Comparison of ENCODE assay signal across 33 cellular contexts in the genomic region with DNA sequence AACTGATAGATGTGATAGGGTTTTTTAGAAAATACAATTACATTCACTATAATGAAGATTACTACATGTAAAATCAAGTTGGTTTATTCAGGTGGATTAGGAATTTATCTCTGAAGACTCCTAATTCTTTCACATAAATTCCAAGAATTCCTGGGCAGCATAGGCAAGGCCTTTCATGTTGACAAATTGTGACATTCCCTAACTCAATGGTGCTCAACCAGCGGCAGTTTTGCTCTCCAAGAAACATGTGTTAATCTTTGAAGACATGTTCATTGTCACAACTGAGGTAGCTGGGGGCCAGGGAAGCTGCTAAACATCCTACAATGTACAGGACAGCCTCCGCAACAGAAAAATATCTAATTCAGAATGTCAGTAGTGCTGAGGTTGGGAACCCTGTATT. TPM values are rescaled to one million over a fixed set of nuclear protein-coding genes. Genes with fewer than 3 reads are reported as not detected.
A peak's percentile ranks its signal among the peaks of the same experiment; 100 is the strongest.
DNase-seq lines count a peak whose midpoint lies in the region; ATAC-seq, FAIRE-seq and TF ChIP-seq lines count a peak whose summit lies in the region.
"Had no signal": no experiment of that assay in that cellular context is flagged by ENCODE, and none has a peak within 500 bp of the region (broad histone marks: within the 10 kb centered on the region; RNA-seq: fewer than 3 reads in every experiment).

No MANE protein-coding gene starts in this region.

- H4K5ac ChIP-seq in H9 (ENCODE audit: insufficient read length, low read depth, low read length) (no peak overlapping the region), H1 (ENCODE audit: insufficient read length, low read depth, low read length) (no peak overlapping the region)

- H3K79me2 ChIP-seq in H9 (ENCODE audit: insufficient read depth, low read length) (no peaks in the 10 kb centered on the region), H1 (ENCODE audit: control insufficient read depth in 1 of 2, insufficient read depth in 2 of 2, low read length in 2 of 2) (no peaks in the 10 kb centered on the region)
- H3K79me2 ChIP-seq: parathyroid adenoma had no signal

- DNase-seq in H9 (peak; percentile 29), H1 (ENCODE audit: low read depth in 1 of 2, low spot score in 2 of 2) (no peak), left lung (no peak), upper lobe of right lung (no peak), CD14-positive monocyte (ENCODE audit: low spot score) (no peak), Right ventricle myocardium inferior (ENCODE audit: missing footprints) (no peak)
- DNase-seq: activated CD4-positive, alpha-beta T cell treated with anti-CD3 and anti-CD28 coated beads for 1 hour; activated CD8-positive, alpha-beta T cell treated with anti-CD3 and anti-CD28 coated beads, Interleukin-2, amount 10 ng/mL, durations not matched to agents 7 days and 5 days; activated naive CD4-positive, alpha-beta T cell treated with anti-CD3 and anti-CD28 coated beads for 36 hours; body of pancreas; dermis blood vessel endothelial cell; DMS79; GM23248; head of caudate nucleus; left cardiac atrium; mammary epithelial cell; MG63; NCI-H2029 treated with DMSO at 0.1 percent for 48 hours; NCI-H2227 treated with DMSO at 0.1 percent for 48 hours; NCI-H526 treated with DMSO at 0.1 percent for 48 hours; right cardiac atrium; Right ventricle myocardium superior; stimulated activated CD4-positive, alpha-beta T cell treated with anti-CD3 and anti-CD28 coated beads, Interleukin-12 subunit alpha, Interleukin-12 subunit beta, amount 100 ng/mL, for 4 hours; stimulated activated CD4-positive, alpha-beta T cell treated with anti-CD3 and anti-CD28 coated beads, Interleukin-4, amount 100 ng/mL, for 1 hour had no signal

- H2AFZ ChIP-seq in H9 (ENCODE audit: low read length) (no peak overlapping the region), H1 (ENCODE audit: low read length) (no peak overlapping the region)
- H2AFZ ChIP-seq: GM23248, parathyroid adenoma had no signal

- H3K27me3 Mint-ChIP-seq in H9 (ENCODE audit: low read depth) (no peaks in the 10 kb centered on the region), CD14-positive monocyte (ENCODE audit: low read depth in 3 of 3) (peaks cover 0 to 2% (median 0%) of the 10 kb centered on the region in 3 donors)
- H3K27me3 Mint-ChIP-seq: central memory CD8-positive, alpha-beta T cell had no signal

- H4K91ac ChIP-seq in H9 (ENCODE audit: insufficient read length, low read depth, low read length): no peak overlapping the region
- H4K91ac ChIP-seq in H1 (replicated peaks; ENCODE audit: insufficient read length, low read length): no peak overlapping the region

- intact Hi-C loops in left lung (cut with DNase I) (no loop called here), upper lobe of right lung (cut with DNase I) (no loop called here), CD14-positive monocyte (cut with micrococcal nuclease) (no loop called here), Right ventricle myocardium inferior (cut with DNase I) (no loop called here)

- H3K4ac ChIP-seq in H9 (ENCODE audit: low read depth, low read length) (no peak overlapping the region), H1 (replicated peaks; ENCODE audit: insufficient read length, low read depth, low read length) (no peak overlapping the region)

- no peak overlapping the region for H3K4me3 ChIP-seq in H1 (ENCODE audit: extremely low read depth in 1 of 4, insufficient read depth in 2 of 4, low read depth in 3 of 4, low read length in 4 of 4)
- H3K4me3 ChIP-seq in left lung: no peak overlapping the region
- H3K4me3 ChIP-seq in upper lobe of right lung: no peak overlapping the region
- H3K4me3 ChIP-seq: body of pancreas, GM23248, MG63, tibial nerve had no signal

- H3K4me3 Mint-ChIP-seq in H9 (no peak overlapping the region), CD14-positive monocyte (no peak overlapping the region)
- H3K4me3 Mint-ChIP-seq: activated CD8-positive, alpha-beta T cell treated with anti-CD3 and anti-CD28 coated beads, Interleukin-2, amount 10 ng/mL, durations not matched to agents 7 days and 5 days; activated naive CD4-positive, alpha-beta T cell treated with anti-CD3 and anti-CD28 coated beads for 36 hours; central memory CD8-positive, alpha-beta T cell; neural crest cell had no signal

- no peak overlapping the region for H3K14ac ChIP-seq in H9 (ENCODE audit: insufficient read depth, low read length)
- H3K14ac ChIP-seq in H1 (ENCODE audit: insufficient read length): no peak overlapping the region

- CTCF ChIA-PET in H1 (lab: Charles Lee; ENCODE audit: partially characterized antibody): interaction anchor here (0.6 kb wide), 1 partner anchor 39 kb away, joined by 3 read pairs; no protein-coding TSS in a partner anchor

- no peak for FAIRE-seq in H1 (lab: Jason Lieb, UNC)

- H4K20me1 ChIP-seq in H9 (ENCODE audit: control insufficient read depth, insufficient read depth, insufficient read length) (no peaks in the 10 kb centered on the region), H1 (replicated peaks in 1 of 2; ENCODE audit: control insufficient read depth in 1 of 2, insufficient read depth in 2 of 2, low read length in 2 of 2) (no peaks in the 10 kb centered on the region)

- no peak overlapping the region for H2AK5ac ChIP-seq in H9 (ENCODE audit: insufficient read length, low read length)
- no peak overlapping the region for H2AK5ac ChIP-seq in H1 (ENCODE audit: low read depth, low read length)

- TF ChIP-seq CTCF in H9 (conservative IDR thresholded peaks at IDR 0.05) (no peak), H1 (IDR thresholded peaks at IDR 0.05; ENCODE audit: control extremely low read depth in 1 of 3, insufficient read depth in 1 of 3, low read depth in 1 of 3, low read length in 3 of 3) (no peak), left lung (IDR thresholded peaks at IDR 0.05) (no peak), upper lobe of right lung (IDR thresholded peaks at IDR 0.05) (no peak), CD14-positive monocyte (IDR thresholded peaks at IDR 0.05) (no peak)

- H3K79me1 ChIP-seq in H9 (ENCODE audit: insufficient read depth, low read depth, low read length, poor library complexity, severe bottlenecking): no peaks in the 10 kb centered on the region
- H3K79me1 ChIP-seq in H1 (ENCODE audit: low read depth, low read length): no peaks in the 10 kb centered on the region

- no peak overlapping the region for H3K27ac ChIP-seq in H9 (ENCODE audit: insufficient read length, low read depth, low read length)
- H3K27ac ChIP-seq in H1 (ENCODE audit: low read depth, low read length): no peak overlapping the region
- H3K27ac ChIP-seq in left lung: no peak overlapping the region
- H3K27ac ChIP-seq in upper lobe of right lung: no peak overlapping the region
- H3K27ac ChIP-seq: body of pancreas, C4-2B, GM23248, KMS-11, parathyroid adenoma, tibial nerve had no signal

- no peak overlapping the region for H2BK15ac ChIP-seq in H9 (ENCODE audit: low read depth, low read length)
- no peak overlapping the region for H2BK15ac ChIP-seq in H1 (ENCODE audit: low read length)

- POLR2A ChIA-PET in H1 (lab: Charles Lee; ENCODE audit: partially characterized antibody): no interaction called here

- TF ChIP-seq POLR2A in H1 (IDR thresholded peaks at IDR 0.05; ENCODE audit: control extremely low read depth in 1 of 2, low read depth in 2 of 2, low read length in 2 of 2): no peak

- H3K9ac ChIP-seq in H9 (ENCODE audit: extremely low read depth, insufficient read length, low read length) (no peak overlapping the region), H1 (replicated peaks in 1 of 4; ENCODE audit: extremely low read depth in 1 of 4, low read depth in 3 of 4, low read length in 3 of 4) (no peak overlapping the region)
- H3K9ac ChIP-seq: GM23248, KMS-11, parathyroid adenoma had no signal

- H2BK5ac ChIP-seq in H9 (ENCODE audit: insufficient read length, low read length) (no peak overlapping the region), H1 (ENCODE audit: low read depth, low read length) (no peak overlapping the region)

- H3K23ac ChIP-seq in H9 (ENCODE audit: insufficient read length, low read depth, low read length): no peak overlapping the region
- H3K23ac ChIP-seq in H1 (ENCODE audit: insufficient read length): no peak overlapping the region

- H3K4me1 Mint-ChIP-seq in H9 (peaks cover 9 to 15% of the 10 kb centered on the region in 2 experiments), CD14-positive monocyte (no peaks in the 10 kb centered on the region)
- H3K4me1 Mint-ChIP-seq: central memory CD8-positive, alpha-beta T cell; neural crest cell had no signal

- H3K27me3 ChIP-seq in H9 (ENCODE audit: insufficient read depth, low read length) (no peaks in the 10 kb centered on the region), H1 (replicated peaks in 1 of 4; ENCODE audit: control insufficient read depth in 3 of 4, extremely low read depth in 1 of 4, insufficient read depth in 3 of 4, low read length in 3 of 4) (no peaks in the 10 kb centered on the region), left lung (no peaks in the 10 kb centered on the region), upper lobe of right lung (no peaks in the 10 kb centered on the region)
- H3K27me3 ChIP-seq: body of pancreas, MG63, tibial nerve had no signal

- H3K36me3 Mint-ChIP-seq in H9 (ENCODE audit: insufficient read depth in 1 of 3, low read depth in 3 of 3) (no peaks in the 10 kb centered on the region), CD14-positive monocyte (no peaks in the 10 kb centered on the region)

- H3K23me2 ChIP-seq in H9 (ENCODE audit: insufficient read length, low read depth, low read length, poor library complexity, severe bottlenecking): no peaks in the 10 kb centered on the region
- H3K23me2 ChIP-seq in H1 (ENCODE audit: low read depth, low read length): no peaks in the 10 kb centered on the region

- ATAC-seq in left lung: peak; percentile 57
- peak; percentile 59 for ATAC-seq in upper lobe of right lung
- no peak for ATAC-seq in Right ventricle myocardium inferior
- ATAC-seq in HG02840 (IDR thresholded peaks at IDR 0.05; ENCODE audit: low FRiP score, unreplicated experiment): no peak
- ATAC-seq: activated CD8-positive, alpha-beta T cell treated with anti-CD3 and anti-CD28 coated beads, Interleukin-2, amount 10 ng/mL, durations not matched to agents 7 days and 5 days; body of pancreas; esophagus mucosa; left cardiac atrium; right cardiac atrium had no signal

- H3K4me1 ChIP-seq in H9 (ENCODE audit: insufficient read depth, low read length) (no peaks in the 10 kb centered on the region), H1 (replicated peaks in 1 of 4; ENCODE audit: control insufficient read depth in 3 of 4, insufficient read depth in 4 of 4, low read length in 3 of 4) (peaks cover 0 to 4% (median 0%) of the 10 kb centered on the region in 4 experiments; a peak in 1 of 7 replicates), left lung (no peaks in the 10 kb centered on the region), upper lobe of right lung (peaks cover 2% of the 10 kb centered on the region)
- H3K4me1 ChIP-seq: body of pancreas, parathyroid adenoma, tibial nerve had no signal

- H3K36me3 ChIP-seq in H1 (ENCODE audit: control insufficient read depth in 2 of 4, insufficient read depth in 4 of 4, low read length in 3 of 4) (no peaks in the 10 kb centered on the region), left lung (no peaks in the 10 kb centered on the region), upper lobe of right lung (no peaks in the 10 kb centered on the region)
- H3K36me3 ChIP-seq: tibial nerve had no signal

- no peaks in the 10 kb centered on the region for H3K9me3 Mint-ChIP-seq in H9
- H3K9me3 Mint-ChIP-seq in CD14-positive monocyte: no peaks in the 10 kb centered on the region
- H3K9me3 Mint-ChIP-seq: activated naive CD4-positive, alpha-beta T cell treated with anti-CD3 and anti-CD28 coated beads for 36 hours; neural crest cell had no signal

- no CpG with 5 or more reads among the region's 2 CpGs for WGBS in H9 (ENCODE audit: extremely low coverage, insufficient read length, low lambda C conversion rate)
- 79% methylated on average over 2 of the region's 2 CpGs; no CpG with 5 or more reads in 1 of the 2 experiments for WGBS in H1 (ENCODE audit: extremely low coverage in 1 of 2, insufficient coverage in 1 of 2, insufficient read length in 1 of 2, insufficient replicate concordance in 2 of 2, low coverage in 1 of 2, low lambda C conversion rate in 2 of 2, missing lambda C conversion rate in 1 of 2), 2 experiments

- no peaks in the 10 kb centered on the region for H3K9me3 ChIP-seq in H9 (ENCODE audit: control insufficient read depth, low read depth, low read length)
- H3K9me3 ChIP-seq in H1 (ENCODE audit: insufficient read depth in 2 of 2, low read depth in 1 of 2, low read length in 1 of 2): no peaks in the 10 kb centered on the region
- H3K9me3 ChIP-seq in left lung: peaks cover 0 to 7% of the 10 kb centered on the region in 2 donors
- no peaks in the 10 kb centered on the region for H3K9me3 ChIP-seq in upper lobe of right lung
- H3K9me3 ChIP-seq: body of pancreas, MG63, tibial nerve had no signal

- no peak overlapping the region for H2BK20ac ChIP-seq in H9 (ENCODE audit: low read depth, low read length, poor library complexity, severe bottlenecking)
- H2BK20ac ChIP-seq in H1 (ENCODE audit: low read length): no peak overlapping the region

- H3K4me2 ChIP-seq in H9 (ENCODE audit: insufficient read depth, insufficient read length, low read length) (no peak overlapping the region), H1 (ENCODE audit: insufficient read depth in 1 of 2, low read depth in 2 of 2, low read length in 2 of 2) (no peak overlapping the region)
- H3K4me2 ChIP-seq: KMS-11 had no signal

- H4K8ac ChIP-seq in H9 (replicated peaks; ENCODE audit: insufficient read length, low read depth, low read length) (no peak overlapping the region), H1 (ENCODE audit: extremely low read depth, insufficient read depth, low read length) (no peak overlapping the region)

- no peak overlapping the region for H3K56ac ChIP-seq in H9 (ENCODE audit: insufficient read length, low read depth, low read length)
- no peak overlapping the region for H3K56ac ChIP-seq in H1 (replicated peaks; ENCODE audit: insufficient read length, low read depth, low read length)

- H3T11ph ChIP-seq in H9 (ENCODE audit: low read length): no peak overlapping the region

- no peak for TF ChIP-seq EP300 in H1 (IDR thresholded peaks at IDR 0.05; ENCODE audit: borderline replicate concordance in 1 of 2, low read depth in 2 of 2, low read length in 2 of 2)

- H3K18ac ChIP-seq in H9 (ENCODE audit: insufficient read length, low read depth, low read length) (no peak overlapping the region), H1 (ENCODE audit: extremely low read depth, low read length) (no peak overlapping the region)

- no peak for TF ChIP-seq RAD21 in H1 (IDR thresholded peaks at IDR 0.05 in 1 of 2, conservative IDR thresholded peaks at IDR 0.05 in 1 of 2; ENCODE audit: low read depth in 2 of 2, low read length in 2 of 2)

- H2BK120ac ChIP-seq in H9 (ENCODE audit: low read depth, low read length, poor library complexity, severe bottlenecking) (no peak overlapping the region), H1 (replicated peaks; ENCODE audit: low read depth, low read length) (no peak overlapping the region)

- H2BK12ac ChIP-seq in H9 (ENCODE audit: insufficient read length, low read depth, low read length): no peak overlapping the region
- H2BK12ac ChIP-seq in H1 (ENCODE audit: low read depth, low read length): no peak overlapping the region

- H3K27ac Mint-ChIP-seq in H9 (no peak overlapping the region), CD14-positive monocyte (no peak overlapping the region)
- H3K27ac Mint-ChIP-seq: activated CD8-positive, alpha-beta T cell treated with anti-CD3 and anti-CD28 coated beads, Interleukin-2, amount 10 ng/mL, durations not matched to agents 7 days and 5 days; activated naive CD4-positive, alpha-beta T cell treated with anti-CD3 and anti-CD28 coated beads for 36 hours had no signal

RNA-seq across cellular contexts. Expression of a gene that starts 46.3 kb away (rescaled TPM):
- total RNA-seq in H9 (2021) (not detected in 2 replicates), left lung (1 to 10 TPM in 1 of 2 donors, under 1 TPM in 1; 0.79 to 1.1 TPM), upper lobe of right lung (9.8 TPM), Right ventricle myocardium inferior (0.70 TPM)
- total RNA-seq in H1 (2021; fragmentation: NEBNext Ultra II Directional; extraction: Animal tissue kit (Norgen Biotek cat#: 25700)): not detected in 2 replicates
- polyA plus RNA-seq in H1 (2011; rRNA removed) (not detected in 2 replicates), CD14-positive monocyte (not detected)
- not detected for polyA plus RNA-seq in H1 (2011; cell fraction: cytosol; rRNA removed)
- not detected for polyA plus RNA-seq in H1 (2011; cell fraction: nucleus; rRNA removed)
- polyA plus RNA-seq in H1 (2012, experiment 1 of 2): not detected in 4 replicates
- polyA plus RNA-seq in H1 (2012, experiment 2 of 2): not detected
- polyA plus RNA-seq in H1 (2013, experiment 1 of 2): under 0.01 TPM
- not detected for polyA plus RNA-seq in H1 (2013, experiment 2 of 2)
- polyA minus RNA-seq in H1 (2011; rRNA and poly(A)+ RNA removed): not detected in 2 replicates
- polyA minus RNA-seq in H1 (2011; cell fraction: cytosol; rRNA and poly(A)+ RNA removed): not detected
- not detected for polyA minus RNA-seq in H1 (2011; cell fraction: nucleus; rRNA and poly(A)+ RNA removed)
- total RNA-seq: activated CD8-positive, alpha-beta T cell treated with anti-CD3 and anti-CD28 coated beads, Interleukin-2, amount 10 ng/mL, durations not matched to agents 7 days and 5 days; activated naive CD4-positive, alpha-beta T cell treated with anti-CD3 and anti-CD28 coated beads for 36 hours; dermis blood vessel endothelial cell; neural crest cell; T-helper 2 cell treated with Interferon-gamma antibody and Interleukin-4, amounts not matched to agents 100 ng/mL and 5 ng/mL, for 36 hours had no signal
- polyA plus RNA-seq: mammary epithelial cell had no signal

Comparison
In these comparisons a context has a peak if more than half of its experiments do, and no peak if none do; other contexts are left out.
1. ATAC-seq: peak in left lung (single experiment) and upper lobe of right lung (single experiment); none in Right ventricle myocardium inferior (single experiment) and HG02840 (single experiment).